20 cellular contexts compared by ENCODE assay signal in the genomic region with DNA sequence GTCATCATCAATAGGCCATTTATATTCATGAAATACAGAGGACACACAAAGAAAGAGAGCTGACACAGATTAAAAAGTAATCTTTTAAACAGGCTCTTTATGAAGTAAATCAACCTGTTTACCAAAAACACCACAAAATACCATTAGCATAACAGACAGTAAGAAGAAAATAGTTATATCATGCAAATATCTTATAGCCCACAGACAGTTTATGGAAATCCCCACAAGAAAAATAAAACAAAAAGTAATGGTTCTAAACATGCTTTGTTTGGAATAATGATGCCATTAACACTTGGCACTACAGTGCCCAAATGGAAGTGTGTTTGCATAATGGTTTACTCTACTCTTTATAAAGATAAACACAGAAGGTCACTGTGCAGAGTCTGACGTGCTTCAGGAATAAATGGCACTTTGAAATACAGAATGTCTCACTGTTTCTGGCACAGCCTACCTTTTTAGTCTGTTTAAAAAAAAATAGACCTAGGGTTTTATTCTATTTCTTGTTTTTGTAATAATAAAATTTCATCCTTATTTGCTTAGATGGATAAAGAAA. TPM values are rescaled to one million over a fixed set of nuclear protein-coding genes. Genes with fewer than 3 reads are reported as not detected.
"Had no signal": no experiment of that assay in that cellular context is flagged by ENCODE, and none has a peak within 500 bp of the region (broad histone marks: within the 10 kb centered on the region; RNA-seq: fewer than 3 reads in every experiment).

No MANE protein-coding gene starts in this region.

- H3K27ac ChIP-seq: brain microvascular endothelial cell, coronary artery, esophagus muscularis mucosa, hepatocyte, left lung, skin epidermis, thyroid gland, vagina had no signal

- H3K36me3 ChIP-seq: brain microvascular endothelial cell, esophagus muscularis mucosa, left lung, thyroid gland, vagina had no signal

- H3K4me1 ChIP-seq: esophagus muscularis mucosa, left lung, thyroid gland, vagina had no signal

- ATAC-seq: left lung; right cardiac atrium; stimulated activated naive B cell treated with anti-CD40 and anti-IgM and Interleukin-4, amounts not matched to agents 10 μg/mL and 1 μg/mL and 100 μg/mL, for 72 hours had no signal

- H3K9me3 ChIP-seq: esophagus muscularis mucosa, thyroid gland, vagina had no signal

- H3K4me3 ChIP-seq: coronary artery, esophagus muscularis mucosa, hepatocyte, left lung, skin epidermis, thyroid gland, vagina had no signal

- H3K27me3 ChIP-seq: brain microvascular endothelial cell, esophagus muscularis mucosa, hepatocyte, left lung, thyroid gland, vagina had no signal

- DNase-seq: activated CD4-positive, alpha-beta T cell treated with anti-CD3 and anti-CD28 coated beads, Interleukin-2, amount 10 ng/mL, durations not matched to agents 7 days and 5 days; activated CD8-positive, alpha-beta memory T cell treated with anti-CD3 and anti-CD28 coated beads for 24 hours; activated naive CD4-positive, alpha-beta T cell; activated naive CD8-positive, alpha-beta T cell treated with anti-CD3 and anti-CD28 coated beads, Interleukin-2, amount 10 ng/mL, durations not matched to agents 7 days and 5 days; brain microvascular endothelial cell; effector CD4-positive, alpha-beta T cell; kidney; left lung; mammary epithelial cell; nucleus accumbens; right cardiac atrium; stimulated activated CD4-positive, alpha-beta T cell treated with anti-CD3 and anti-CD28 coated beads, Interleukin-15, amount 100 ng/mL, for 24 hours; stimulated activated CD4-positive, alpha-beta T cell treated with anti-CD3 and anti-CD28 coated beads, Interleukin-4, amount 100 ng/mL, for 1 hour; stimulated activated naive B cell treated with anti-CD40 and anti-IgM and Interleukin-4, amounts not matched to agents 10 μg/mL and 1 μg/mL and 100 μg/mL, for 72 hours; thyroid gland had no signal

- H3K4me2 ChIP-seq: hepatocyte had no signal

- FAIRE-seq: kidney had no signal

RNA-seq across cellular contexts. Expression of a gene that starts 30.1 kb away (rescaled TPM):
- total RNA-seq: activated CD4-positive, alpha-beta T cell treated with anti-CD3 and anti-CD28 coated beads, Interleukin-2, amount 10 ng/mL, durations not matched to agents 7 days and 5 days; activated naive CD8-positive, alpha-beta T cell treated with anti-CD3 and anti-CD28 coated beads, Interleukin-2, amount 10 ng/mL, durations not matched to agents 7 days and 5 days had no signal
